ENCODE assay signal across 1 cellular context in the genomic region with DNA sequence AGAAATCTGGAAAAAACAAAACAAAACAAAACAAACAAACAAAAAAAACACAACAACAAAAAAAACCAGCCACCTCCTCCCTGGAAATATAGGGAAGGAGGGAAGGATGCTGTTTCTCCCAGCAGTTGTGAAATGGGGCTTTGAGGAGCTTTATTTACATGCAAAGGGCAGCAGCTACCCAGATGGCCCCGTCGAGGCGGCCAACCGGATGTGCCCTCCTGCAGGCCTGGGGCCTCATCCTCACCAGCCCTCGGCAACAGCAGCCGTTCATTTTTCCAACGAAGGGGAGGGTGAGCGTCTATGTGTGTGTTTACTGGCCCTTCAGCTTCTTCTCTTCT.
TF ChIP-seq lines count a peak whose summit lies in the region.

No MANE protein-coding gene starts in this region.

TF ChIP-seq in WTC11, 78 proteins besides CTCF, POLR2A, EP300 and RAD21 (continued from another document):
- TF ChIP-seq, protein P1, sequence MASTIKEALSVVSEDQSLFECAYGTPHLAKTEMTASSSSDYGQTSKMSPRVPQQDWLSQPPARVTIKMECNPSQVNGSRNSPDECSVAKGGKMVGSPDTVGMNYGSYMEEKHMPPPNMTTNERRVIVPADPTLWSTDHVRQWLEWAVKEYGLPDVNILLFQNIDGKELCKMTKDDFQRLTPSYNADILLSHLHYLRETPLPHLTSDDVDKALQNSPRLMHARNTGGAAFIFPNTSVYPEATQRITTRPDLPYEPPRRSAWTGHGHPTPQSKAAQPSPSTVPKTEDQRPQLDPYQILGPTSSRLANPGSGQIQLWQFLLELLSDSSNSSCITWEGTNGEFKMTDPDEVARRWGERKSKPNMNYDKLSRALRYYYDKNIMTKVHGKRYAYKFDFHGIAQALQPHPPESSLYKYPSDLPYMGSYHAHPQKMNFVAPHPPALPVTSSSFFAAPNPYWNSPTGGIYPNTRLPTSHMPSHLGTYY (CRISPR knock-in tag; IDR thresholded peaks at IDR 0.05): no peak
- TF ChIP-seq JUN (CRISPR knock-in tag; IDR thresholded peaks at IDR 0.05): no peak
- TF ChIP-seq OVOL2 (CRISPR knock-in tag; IDR thresholded peaks at IDR 0.05; ENCODE audit: borderline replicate concordance): no peak
- TF ChIP-seq NR3C1 (CRISPR knock-in tag; conservative IDR thresholded peaks at IDR 0.05; ENCODE audit: low read depth): no peak
- TF ChIP-seq, protein P2, sequence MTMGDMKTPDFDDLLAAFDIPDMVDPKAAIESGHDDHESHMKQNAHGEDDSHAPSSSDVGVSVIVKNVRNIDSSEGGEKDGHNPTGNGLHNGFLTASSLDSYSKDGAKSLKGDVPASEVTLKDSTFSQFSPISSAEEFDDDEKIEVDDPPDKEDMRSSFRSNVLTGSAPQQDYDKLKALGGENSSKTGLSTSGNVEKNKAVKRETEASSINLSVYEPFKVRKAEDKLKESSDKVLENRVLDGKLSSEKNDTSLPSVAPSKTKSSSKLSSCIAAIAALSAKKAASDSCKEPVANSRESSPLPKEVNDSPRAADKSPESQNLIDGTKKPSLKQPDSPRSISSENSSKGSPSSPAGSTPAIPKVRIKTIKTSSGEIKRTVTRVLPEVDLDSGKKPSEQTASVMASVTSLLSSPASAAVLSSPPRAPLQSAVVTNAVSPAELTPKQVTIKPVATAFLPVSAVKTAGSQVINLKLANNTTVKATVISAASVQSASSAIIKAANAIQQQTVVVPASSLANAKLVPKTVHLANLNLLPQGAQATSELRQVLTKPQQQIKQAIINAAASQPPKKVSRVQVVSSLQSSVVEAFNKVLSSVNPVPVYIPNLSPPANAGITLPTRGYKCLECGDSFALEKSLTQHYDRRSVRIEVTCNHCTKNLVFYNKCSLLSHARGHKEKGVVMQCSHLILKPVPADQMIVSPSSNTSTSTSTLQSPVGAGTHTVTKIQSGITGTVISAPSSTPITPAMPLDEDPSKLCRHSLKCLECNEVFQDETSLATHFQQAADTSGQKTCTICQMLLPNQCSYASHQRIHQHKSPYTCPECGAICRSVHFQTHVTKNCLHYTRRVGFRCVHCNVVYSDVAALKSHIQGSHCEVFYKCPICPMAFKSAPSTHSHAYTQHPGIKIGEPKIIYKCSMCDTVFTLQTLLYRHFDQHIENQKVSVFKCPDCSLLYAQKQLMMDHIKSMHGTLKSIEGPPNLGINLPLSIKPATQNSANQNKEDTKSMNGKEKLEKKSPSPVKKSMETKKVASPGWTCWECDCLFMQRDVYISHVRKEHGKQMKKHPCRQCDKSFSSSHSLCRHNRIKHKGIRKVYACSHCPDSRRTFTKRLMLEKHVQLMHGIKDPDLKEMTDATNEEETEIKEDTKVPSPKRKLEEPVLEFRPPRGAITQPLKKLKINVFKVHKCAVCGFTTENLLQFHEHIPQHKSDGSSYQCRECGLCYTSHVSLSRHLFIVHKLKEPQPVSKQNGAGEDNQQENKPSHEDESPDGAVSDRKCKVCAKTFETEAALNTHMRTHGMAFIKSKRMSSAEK (CRISPR knock-in tag; IDR thresholded peaks at IDR 0.05; ENCODE audit: borderline replicate concordance): no peak
- TF ChIP-seq, protein P3, sequence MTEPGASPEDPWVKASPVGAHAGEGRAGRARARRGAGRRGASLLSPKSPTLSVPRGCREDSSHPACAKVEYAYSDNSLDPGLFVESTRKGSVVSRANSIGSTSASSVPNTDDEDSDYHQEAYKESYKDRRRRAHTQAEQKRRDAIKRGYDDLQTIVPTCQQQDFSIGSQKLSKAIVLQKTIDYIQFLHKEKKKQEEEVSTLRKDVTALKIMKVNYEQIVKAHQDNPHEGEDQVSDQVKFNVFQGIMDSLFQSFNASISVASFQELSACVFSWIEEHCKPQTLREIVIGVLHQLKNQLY (CRISPR knock-in tag; IDR thresholded peaks at IDR 0.05): no peak
- TF ChIP-seq IRF2 (CRISPR knock-in tag; IDR thresholded peaks at IDR 0.05; ENCODE audit: borderline replicate concordance, low read depth): no peak
- TF ChIP-seq ZNF138 (CRISPR knock-in tag; conservative IDR thresholded peaks at IDR 0.05): no peak
- TF ChIP-seq ZNF219 (CRISPR knock-in tag; IDR thresholded peaks at IDR 0.05; ENCODE audit: borderline replicate concordance): no peak
- TF ChIP-seq, protein P4, sequence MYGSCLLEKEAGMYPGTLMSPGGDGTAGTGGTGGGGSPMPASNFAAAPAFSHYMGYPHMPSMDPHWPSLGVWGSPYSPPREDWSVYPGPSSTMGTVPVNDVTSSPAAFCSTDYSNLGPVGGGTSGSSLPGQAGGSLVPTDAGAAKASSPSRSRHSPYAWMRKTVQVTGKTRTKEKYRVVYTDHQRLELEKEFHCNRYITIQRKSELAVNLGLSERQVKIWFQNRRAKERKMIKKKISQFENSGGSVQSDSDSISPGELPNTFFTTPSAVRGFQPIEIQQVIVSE (CRISPR knock-in tag; IDR thresholded peaks at IDR 0.05; ENCODE audit: borderline replicate concordance): no peak
- 0 out of 2 replicates have a peak, but pooled peaks have one; percentile 39 for TF ChIP-seq ETV6 (CRISPR knock-in tag; IDR thresholded peaks at IDR 0.05)
- TF ChIP-seq ZNF121 (CRISPR knock-in tag; IDR thresholded peaks at IDR 0.05): no peak
- TF ChIP-seq, protein P5, sequence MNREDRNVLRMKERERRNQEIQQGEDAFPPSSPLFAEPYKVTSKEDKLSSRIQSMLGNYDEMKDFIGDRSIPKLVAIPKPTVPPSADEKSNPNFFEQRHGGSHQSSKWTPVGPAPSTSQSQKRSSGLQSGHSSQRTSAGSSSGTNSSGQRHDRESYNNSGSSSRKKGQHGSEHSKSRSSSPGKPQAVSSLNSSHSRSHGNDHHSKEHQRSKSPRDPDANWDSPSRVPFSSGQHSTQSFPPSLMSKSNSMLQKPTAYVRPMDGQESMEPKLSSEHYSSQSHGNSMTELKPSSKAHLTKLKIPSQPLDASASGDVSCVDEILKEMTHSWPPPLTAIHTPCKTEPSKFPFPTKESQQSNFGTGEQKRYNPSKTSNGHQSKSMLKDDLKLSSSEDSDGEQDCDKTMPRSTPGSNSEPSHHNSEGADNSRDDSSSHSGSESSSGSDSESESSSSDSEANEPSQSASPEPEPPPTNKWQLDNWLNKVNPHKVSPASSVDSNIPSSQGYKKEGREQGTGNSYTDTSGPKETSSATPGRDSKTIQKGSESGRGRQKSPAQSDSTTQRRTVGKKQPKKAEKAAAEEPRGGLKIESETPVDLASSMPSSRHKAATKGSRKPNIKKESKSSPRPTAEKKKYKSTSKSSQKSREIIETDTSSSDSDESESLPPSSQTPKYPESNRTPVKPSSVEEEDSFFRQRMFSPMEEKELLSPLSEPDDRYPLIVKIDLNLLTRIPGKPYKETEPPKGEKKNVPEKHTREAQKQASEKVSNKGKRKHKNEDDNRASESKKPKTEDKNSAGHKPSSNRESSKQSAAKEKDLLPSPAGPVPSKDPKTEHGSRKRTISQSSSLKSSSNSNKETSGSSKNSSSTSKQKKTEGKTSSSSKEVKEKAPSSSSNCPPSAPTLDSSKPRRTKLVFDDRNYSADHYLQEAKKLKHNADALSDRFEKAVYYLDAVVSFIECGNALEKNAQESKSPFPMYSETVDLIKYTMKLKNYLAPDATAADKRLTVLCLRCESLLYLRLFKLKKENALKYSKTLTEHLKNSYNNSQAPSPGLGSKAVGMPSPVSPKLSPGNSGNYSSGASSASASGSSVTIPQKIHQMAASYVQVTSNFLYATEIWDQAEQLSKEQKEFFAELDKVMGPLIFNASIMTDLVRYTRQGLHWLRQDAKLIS (CRISPR knock-in tag; IDR thresholded peaks at IDR 0.05; ENCODE audit: borderline replicate concordance): no peak
- TF ChIP-seq, protein P6, sequence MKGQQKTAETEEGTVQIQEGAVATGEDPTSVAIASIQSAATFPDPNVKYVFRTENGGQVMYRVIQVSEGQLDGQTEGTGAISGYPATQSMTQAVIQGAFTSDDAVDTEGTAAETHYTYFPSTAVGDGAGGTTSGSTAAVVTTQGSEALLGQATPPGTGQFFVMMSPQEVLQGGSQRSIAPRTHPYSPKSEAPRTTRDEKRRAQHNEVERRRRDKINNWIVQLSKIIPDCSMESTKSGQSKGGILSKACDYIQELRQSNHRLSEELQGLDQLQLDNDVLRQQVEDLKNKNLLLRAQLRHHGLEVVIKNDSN (CRISPR knock-in tag; IDR thresholded peaks at IDR 0.05): no peak
- no peak for TF ChIP-seq TEAD4 (CRISPR knock-in tag; IDR thresholded peaks at IDR 0.05)
- TF ChIP-seq, protein P7, sequence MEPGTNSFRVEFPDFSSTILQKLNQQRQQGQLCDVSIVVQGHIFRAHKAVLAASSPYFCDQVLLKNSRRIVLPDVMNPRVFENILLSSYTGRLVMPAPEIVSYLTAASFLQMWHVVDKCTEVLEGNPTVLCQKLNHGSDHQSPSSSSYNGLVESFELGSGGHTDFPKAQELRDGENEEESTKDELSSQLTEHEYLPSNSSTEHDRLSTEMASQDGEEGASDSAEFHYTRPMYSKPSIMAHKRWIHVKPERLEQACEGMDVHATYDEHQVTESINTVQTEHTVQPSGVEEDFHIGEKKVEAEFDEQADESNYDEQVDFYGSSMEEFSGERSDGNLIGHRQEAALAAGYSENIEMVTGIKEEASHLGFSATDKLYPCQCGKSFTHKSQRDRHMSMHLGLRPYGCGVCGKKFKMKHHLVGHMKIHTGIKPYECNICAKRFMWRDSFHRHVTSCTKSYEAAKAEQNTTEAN (CRISPR knock-in tag; IDR thresholded peaks at IDR 0.05): no peak
- TF ChIP-seq FOXP1 (CRISPR knock-in tag; IDR thresholded peaks at IDR 0.05; ENCODE audit: borderline replicate concordance): peak; percentile 61; the same call in 1 of the 2 replicates
- TF ChIP-seq KAT7 (CRISPR knock-in tag; IDR thresholded peaks at IDR 0.05; ENCODE audit: borderline replicate concordance): 0 out of 2 replicates have a peak, but pooled peaks have one; percentile 25
- TF ChIP-seq, protein P8, sequence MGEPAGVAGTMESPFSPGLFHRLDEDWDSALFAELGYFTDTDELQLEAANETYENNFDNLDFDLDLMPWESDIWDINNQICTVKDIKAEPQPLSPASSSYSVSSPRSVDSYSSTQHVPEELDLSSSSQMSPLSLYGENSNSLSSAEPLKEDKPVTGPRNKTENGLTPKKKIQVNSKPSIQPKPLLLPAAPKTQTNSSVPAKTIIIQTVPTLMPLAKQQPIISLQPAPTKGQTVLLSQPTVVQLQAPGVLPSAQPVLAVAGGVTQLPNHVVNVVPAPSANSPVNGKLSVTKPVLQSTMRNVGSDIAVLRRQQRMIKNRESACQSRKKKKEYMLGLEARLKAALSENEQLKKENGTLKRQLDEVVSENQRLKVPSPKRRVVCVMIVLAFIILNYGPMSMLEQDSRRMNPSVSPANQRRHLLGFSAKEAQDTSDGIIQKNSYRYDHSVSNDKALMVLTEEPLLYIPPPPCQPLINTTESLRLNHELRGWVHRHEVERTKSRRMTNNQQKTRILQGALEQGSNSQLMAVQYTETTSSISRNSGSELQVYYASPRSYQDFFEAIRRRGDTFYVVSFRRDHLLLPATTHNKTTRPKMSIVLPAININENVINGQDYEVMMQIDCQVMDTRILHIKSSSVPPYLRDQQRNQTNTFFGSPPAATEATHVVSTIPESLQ (CRISPR knock-in tag; IDR thresholded peaks at IDR 0.05): no peak
- no peak for TF ChIP-seq ZNF416 (CRISPR knock-in tag; IDR thresholded peaks at IDR 0.05)
- TF ChIP-seq, protein P9, sequence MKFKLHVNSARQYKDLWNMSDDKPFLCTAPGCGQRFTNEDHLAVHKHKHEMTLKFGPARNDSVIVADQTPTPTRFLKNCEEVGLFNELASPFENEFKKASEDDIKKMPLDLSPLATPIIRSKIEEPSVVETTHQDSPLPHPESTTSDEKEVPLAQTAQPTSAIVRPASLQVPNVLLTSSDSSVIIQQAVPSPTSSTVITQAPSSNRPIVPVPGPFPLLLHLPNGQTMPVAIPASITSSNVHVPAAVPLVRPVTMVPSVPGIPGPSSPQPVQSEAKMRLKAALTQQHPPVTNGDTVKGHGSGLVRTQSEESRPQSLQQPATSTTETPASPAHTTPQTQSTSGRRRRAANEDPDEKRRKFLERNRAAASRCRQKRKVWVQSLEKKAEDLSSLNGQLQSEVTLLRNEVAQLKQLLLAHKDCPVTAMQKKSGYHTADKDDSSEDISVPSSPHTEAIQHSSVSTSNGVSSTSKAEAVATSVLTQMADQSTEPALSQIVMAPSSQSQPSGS (CRISPR knock-in tag; IDR thresholded peaks at IDR 0.05; ENCODE audit: borderline replicate concordance, low read depth): no peak
- TF ChIP-seq NR2C2 (CRISPR knock-in tag; IDR thresholded peaks at IDR 0.05): no peak
